1 cellular context compared by ENCODE assay signal in genomic region chr18:3384664-3385189, GRCh38.
TF ChIP-seq lines count a peak whose summit lies in the region.

No MANE protein-coding gene starts in this region.

TF ChIP-seq in HepG2, 621 proteins besides CTCF, POLR2A, EP300 and RAD21 (continued from another document):
- TF ChIP-seq, protein P1, sequence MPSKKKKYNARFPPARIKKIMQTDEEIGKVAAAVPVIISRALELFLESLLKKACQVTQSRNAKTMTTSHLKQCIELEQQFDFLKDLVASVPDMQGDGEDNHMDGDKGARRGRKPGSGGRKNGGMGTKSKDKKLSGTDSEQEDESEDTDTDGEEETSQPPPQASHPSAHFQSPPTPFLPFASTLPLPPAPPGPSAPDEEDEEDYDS (CRISPR knock-in tag; IDR thresholded peaks at IDR 0.05) = no peak
- no peak for TF ChIP-seq KDM2A (CRISPR knock-in tag; IDR thresholded peaks at IDR 0.05; ENCODE audit: borderline replicate concordance, low read depth)
- 0 out of 2 replicates have a peak, but pooled peaks have one; percentile 36 for TF ChIP-seq FOSL2 (CRISPR knock-in tag; IDR thresholded peaks at IDR 0.05)
- TF ChIP-seq ZFYVE20 (CRISPR knock-in tag; IDR thresholded peaks at IDR 0.05; ENCODE audit: borderline replicate concordance, low read depth) = no peak
- no peak for TF ChIP-seq ISX (CRISPR knock-in tag; conservative IDR thresholded peaks at IDR 0.05)
- no peak for TF ChIP-seq ZNF644 (CRISPR knock-in tag; IDR thresholded peaks at IDR 0.05; ENCODE audit: low read depth)
- TF ChIP-seq MBD4 (IDR thresholded peaks at IDR 0.05; ENCODE audit: borderline replicate concordance, low read length) = no peak
- peak; percentile 22; the same call in 1 of the 2 replicates for TF ChIP-seq HNF4A (CRISPR knock-in tag; IDR thresholded peaks at IDR 0.05)
- TF ChIP-seq ZNF337 (CRISPR knock-in tag; IDR thresholded peaks at IDR 0.05; ENCODE audit: borderline replicate concordance, low read depth) = no peak
- peak; percentile 17; the same call in 1 of the 2 replicates for TF ChIP-seq MAFF (IDR thresholded peaks at IDR 0.05; ENCODE audit: low read depth, low read length)
- no peak for TF ChIP-seq CC2D1A (CRISPR knock-in tag; IDR thresholded peaks at IDR 0.05)
